1 cellular context compared by ENCODE assay signal in genomic region chr10:4947039-4947634, GRCh38.
A peak's percentile ranks its signal among the peaks of the same experiment; 100 is the strongest.
TF ChIP-seq lines count a peak whose summit lies in the region.

No MANE protein-coding gene starts in this region.

TF ChIP-seq in HepG2, 621 proteins besides CTCF, POLR2A, EP300 and RAD21 (continued from another document and continues in another):
- TF ChIP-seq, protein P1, sequence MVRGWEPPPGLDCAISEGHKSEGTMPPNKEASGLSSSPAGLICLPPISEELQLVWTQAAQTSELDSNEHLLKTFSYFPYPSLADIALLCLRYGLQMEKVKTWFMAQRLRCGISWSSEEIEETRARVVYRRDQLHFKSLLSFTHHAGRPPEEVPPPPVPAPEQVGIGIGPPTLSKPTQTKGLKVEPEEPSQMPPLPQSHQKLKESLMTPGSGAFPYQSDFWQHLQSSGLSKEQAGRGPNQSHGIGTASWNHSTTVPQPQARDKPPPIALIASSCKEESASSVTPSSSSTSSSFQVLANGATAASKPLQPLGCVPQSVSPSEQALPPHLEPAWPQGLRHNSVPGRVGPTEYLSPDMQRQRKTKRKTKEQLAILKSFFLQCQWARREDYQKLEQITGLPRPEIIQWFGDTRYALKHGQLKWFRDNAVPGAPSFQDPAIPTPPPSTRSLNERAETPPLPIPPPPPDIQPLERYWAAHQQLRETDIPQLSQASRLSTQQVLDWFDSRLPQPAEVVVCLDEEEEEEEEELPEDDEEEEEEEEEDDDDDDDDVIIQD (CRISPR knock-in tag; IDR thresholded peaks at IDR 0.05; ENCODE audit: low read depth): peak; percentile 46
- TF ChIP-seq ZNF441 (CRISPR knock-in tag; IDR thresholded peaks at IDR 0.05; ENCODE audit: borderline replicate concordance) (no peak), NFATC3 (CRISPR knock-in tag; IDR thresholded peaks at IDR 0.05) (no peak), TCF12 (IDR thresholded peaks at IDR 0.05) (no peak), TCF12 (CRISPR knock-in tag; IDR thresholded peaks at IDR 0.05) (no peak), HMGA1 (CRISPR knock-in tag; conservative IDR thresholded peaks at IDR 0.05) (no peak), ZMYM4 (CRISPR knock-in tag; IDR thresholded peaks at IDR 0.05) (no peak), KDM2A (CRISPR knock-in tag; IDR thresholded peaks at IDR 0.05; ENCODE audit: borderline replicate concordance, low read depth) (no peak), CEBPB (IDR thresholded peaks at IDR 0.05; ENCODE audit: borderline replicate concordance, low read depth, low read length) (peak; percentile 87), MAFG (CRISPR knock-in tag; IDR thresholded peaks at IDR 0.05) (no peak), ZNF747 (CRISPR knock-in tag; IDR thresholded peaks at IDR 0.05; ENCODE audit: borderline replicate concordance) (no peak), ZFP41 (CRISPR knock-in tag; IDR thresholded peaks at IDR 0.05; ENCODE audit: borderline replicate concordance) (no peak), ZNF770 (CRISPR knock-in tag; IDR thresholded peaks at IDR 0.05) (no peak), CREB1 (IDR thresholded peaks at IDR 0.05) (no peak), CREB1 (CRISPR knock-in tag; IDR thresholded peaks at IDR 0.05) (no peak; the same call in 1 of the 2 replicates), CENPX (CRISPR knock-in tag; IDR thresholded peaks at IDR 0.05) (no peak), POGK (CRISPR knock-in tag; conservative IDR thresholded peaks at IDR 0.05) (no peak), ZNF615 (CRISPR knock-in tag; IDR thresholded peaks at IDR 0.05; ENCODE audit: borderline replicate concordance) (no peak), RFXANK (CRISPR knock-in tag; IDR thresholded peaks at IDR 0.05) (no peak), MYC (CRISPR knock-in tag; IDR thresholded peaks at IDR 0.05; ENCODE audit: borderline replicate concordance) (no peak), NCOA5 (CRISPR knock-in tag; IDR thresholded peaks at IDR 0.05) (no peak), FOSL2 (CRISPR knock-in tag; IDR thresholded peaks at IDR 0.05) (peak; percentile 68), PCBP2 (optimal IDR thresholded peaks at IDR 0.05; ENCODE audit: low read depth, low read length, poor library complexity, severe bottlenecking) (no peak), NR2F6 (IDR thresholded peaks at IDR 0.05) (0 out of 2 replicates have a peak, but pooled peaks have one; percentile 24), NR2F6 (CRISPR knock-in tag; IDR thresholded peaks at IDR 0.05) (no peak; the same call in 1 of the 2 replicates), SOX13 (IDR thresholded peaks at IDR 0.05) (no peak), SOX13 (CRISPR knock-in tag; conservative IDR thresholded peaks at IDR 0.05 in 1 of 2, IDR thresholded peaks at IDR 0.05 in 1 of 2) (peak in 1 of 2 experiments; percentile 77; a peak in 2 of 4 replicates), GZF1 (CRISPR knock-in tag; IDR thresholded peaks at IDR 0.05) (no peak), NR2F2 (IDR thresholded peaks at IDR 0.05; ENCODE audit: borderline replicate concordance, low read depth) (0 out of 2 replicates have a peak, but pooled peaks have one; percentile 18), THRA (CRISPR knock-in tag; IDR thresholded peaks at IDR 0.05; ENCODE audit: borderline replicate concordance) (peak; percentile 69; the same call in 1 of the 2 replicates), ZNF577 (CRISPR knock-in tag; IDR thresholded peaks at IDR 0.05; ENCODE audit: borderline replicate concordance, low read depth) (no peak), IKZF5 (CRISPR knock-in tag; IDR thresholded peaks at IDR 0.05) (peak; percentile 36; the same call in 1 of the 2 replicates), FOXO1 (CRISPR knock-in tag; IDR thresholded peaks at IDR 0.05) (peak; percentile 77; the same call in 1 of the 2 replicates), SALL2 (CRISPR knock-in tag; IDR thresholded peaks at IDR 0.05) (no peak), CHD2 (IDR thresholded peaks at IDR 0.05; ENCODE audit: low read depth, low read length) (no peak), ZNF605 (CRISPR knock-in tag; IDR thresholded peaks at IDR 0.05) (no peak), ZNF367 (CRISPR knock-in tag; IDR thresholded peaks at IDR 0.05; ENCODE audit: borderline replicate concordance) (no peak), ZNF33A (CRISPR knock-in tag; IDR thresholded peaks at IDR 0.05; ENCODE audit: borderline replicate concordance) (peak; percentile 81; the same call in 1 of the 2 replicates), SCMH1 (CRISPR knock-in tag; IDR thresholded peaks at IDR 0.05; ENCODE audit: borderline replicate concordance) (no peak), TBX2 (CRISPR knock-in tag; IDR thresholded peaks at IDR 0.05; ENCODE audit: borderline replicate concordance) (no peak)
- TF ChIP-seq, protein P2, sequence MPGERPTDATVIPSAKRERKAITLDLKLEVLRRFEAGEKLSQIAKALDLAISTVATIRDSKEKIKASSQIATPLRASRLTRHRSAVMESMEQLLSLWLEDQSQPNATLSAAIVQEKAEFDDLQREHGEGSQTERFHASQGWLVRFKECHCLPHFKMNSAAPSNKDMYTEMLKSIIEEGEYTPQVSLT (CRISPR knock-in tag; IDR thresholded peaks at IDR 0.05; ENCODE audit: borderline replicate concordance, low read depth): no peak
- TF ChIP-seq, protein P3, sequence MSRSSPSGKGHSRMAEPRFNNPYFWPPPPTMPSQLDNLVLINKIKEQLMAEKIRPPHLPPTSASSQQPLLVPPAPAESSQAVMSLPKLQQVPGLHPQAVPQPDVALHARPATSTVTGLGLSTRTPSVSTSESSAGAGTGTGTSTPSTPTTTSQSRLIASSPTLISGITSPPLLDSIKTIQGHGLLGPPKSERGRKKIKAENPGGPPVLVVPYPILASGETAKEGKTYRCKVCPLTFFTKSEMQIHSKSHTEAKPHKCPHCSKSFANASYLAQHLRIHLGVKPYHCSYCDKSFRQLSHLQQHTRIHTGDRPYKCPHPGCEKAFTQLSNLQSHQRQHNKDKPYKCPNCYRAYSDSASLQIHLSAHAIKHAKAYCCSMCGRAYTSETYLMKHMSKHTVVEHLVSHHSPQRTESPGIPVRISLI (CRISPR knock-in tag; IDR thresholded peaks at IDR 0.05; ENCODE audit: borderline replicate concordance): no peak; the same call in 1 of the 2 replicates
- TF ChIP-seq, protein P4, sequence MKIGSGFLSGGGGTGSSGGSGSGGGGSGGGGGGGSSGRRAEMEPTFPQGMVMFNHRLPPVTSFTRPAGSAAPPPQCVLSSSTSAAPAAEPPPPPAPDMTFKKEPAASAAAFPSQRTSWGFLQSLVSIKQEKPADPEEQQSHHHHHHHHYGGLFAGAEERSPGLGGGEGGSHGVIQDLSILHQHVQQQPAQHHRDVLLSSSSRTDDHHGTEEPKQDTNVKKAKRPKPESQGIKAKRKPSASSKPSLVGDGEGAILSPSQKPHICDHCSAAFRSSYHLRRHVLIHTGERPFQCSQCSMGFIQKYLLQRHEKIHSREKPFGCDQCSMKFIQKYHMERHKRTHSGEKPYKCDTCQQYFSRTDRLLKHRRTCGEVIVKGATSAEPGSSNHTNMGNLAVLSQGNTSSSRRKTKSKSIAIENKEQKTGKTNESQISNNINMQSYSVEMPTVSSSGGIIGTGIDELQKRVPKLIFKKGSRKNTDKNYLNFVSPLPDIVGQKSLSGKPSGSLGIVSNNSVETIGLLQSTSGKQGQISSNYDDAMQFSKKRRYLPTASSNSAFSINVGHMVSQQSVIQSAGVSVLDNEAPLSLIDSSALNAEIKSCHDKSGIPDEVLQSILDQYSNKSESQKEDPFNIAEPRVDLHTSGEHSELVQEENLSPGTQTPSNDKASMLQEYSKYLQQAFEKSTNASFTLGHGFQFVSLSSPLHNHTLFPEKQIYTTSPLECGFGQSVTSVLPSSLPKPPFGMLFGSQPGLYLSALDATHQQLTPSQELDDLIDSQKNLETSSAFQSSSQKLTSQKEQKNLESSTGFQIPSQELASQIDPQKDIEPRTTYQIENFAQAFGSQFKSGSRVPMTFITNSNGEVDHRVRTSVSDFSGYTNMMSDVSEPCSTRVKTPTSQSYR (CRISPR knock-in tag; IDR thresholded peaks at IDR 0.05; ENCODE audit: borderline replicate concordance): no peak
- TF ChIP-seq, protein P5, sequence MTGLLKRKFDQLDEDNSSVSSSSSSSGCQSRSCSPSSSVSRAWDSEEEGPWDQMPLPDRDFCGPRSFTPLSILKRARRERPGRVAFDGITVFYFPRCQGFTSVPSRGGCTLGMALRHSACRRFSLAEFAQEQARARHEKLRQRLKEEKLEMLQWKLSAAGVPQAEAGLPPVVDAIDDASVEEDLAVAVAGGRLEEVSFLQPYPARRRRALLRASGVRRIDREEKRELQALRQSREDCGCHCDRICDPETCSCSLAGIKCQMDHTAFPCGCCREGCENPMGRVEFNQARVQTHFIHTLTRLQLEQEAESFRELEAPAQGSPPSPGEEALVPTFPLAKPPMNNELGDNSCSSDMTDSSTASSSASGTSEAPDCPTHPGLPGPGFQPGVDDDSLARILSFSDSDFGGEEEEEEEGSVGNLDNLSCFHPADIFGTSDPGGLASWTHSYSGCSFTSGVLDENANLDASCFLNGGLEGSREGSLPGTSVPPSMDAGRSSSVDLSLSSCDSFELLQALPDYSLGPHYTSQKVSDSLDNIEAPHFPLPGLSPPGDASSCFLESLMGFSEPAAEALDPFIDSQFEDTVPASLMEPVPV (CRISPR knock-in tag; IDR thresholded peaks at IDR 0.05): no peak
- TF ChIP-seq, protein P6, sequence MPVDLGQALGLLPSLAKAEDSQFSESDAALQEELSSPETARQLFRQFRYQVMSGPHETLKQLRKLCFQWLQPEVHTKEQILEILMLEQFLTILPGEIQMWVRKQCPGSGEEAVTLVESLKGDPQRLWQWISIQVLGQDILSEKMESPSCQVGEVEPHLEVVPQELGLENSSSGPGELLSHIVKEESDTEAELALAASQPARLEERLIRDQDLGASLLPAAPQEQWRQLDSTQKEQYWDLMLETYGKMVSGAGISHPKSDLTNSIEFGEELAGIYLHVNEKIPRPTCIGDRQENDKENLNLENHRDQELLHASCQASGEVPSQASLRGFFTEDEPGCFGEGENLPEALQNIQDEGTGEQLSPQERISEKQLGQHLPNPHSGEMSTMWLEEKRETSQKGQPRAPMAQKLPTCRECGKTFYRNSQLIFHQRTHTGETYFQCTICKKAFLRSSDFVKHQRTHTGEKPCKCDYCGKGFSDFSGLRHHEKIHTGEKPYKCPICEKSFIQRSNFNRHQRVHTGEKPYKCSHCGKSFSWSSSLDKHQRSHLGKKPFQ (CRISPR knock-in tag; IDR thresholded peaks at IDR 0.05; ENCODE audit: insufficient replicate concordance): no peak
- TF ChIP-seq, protein P7, sequence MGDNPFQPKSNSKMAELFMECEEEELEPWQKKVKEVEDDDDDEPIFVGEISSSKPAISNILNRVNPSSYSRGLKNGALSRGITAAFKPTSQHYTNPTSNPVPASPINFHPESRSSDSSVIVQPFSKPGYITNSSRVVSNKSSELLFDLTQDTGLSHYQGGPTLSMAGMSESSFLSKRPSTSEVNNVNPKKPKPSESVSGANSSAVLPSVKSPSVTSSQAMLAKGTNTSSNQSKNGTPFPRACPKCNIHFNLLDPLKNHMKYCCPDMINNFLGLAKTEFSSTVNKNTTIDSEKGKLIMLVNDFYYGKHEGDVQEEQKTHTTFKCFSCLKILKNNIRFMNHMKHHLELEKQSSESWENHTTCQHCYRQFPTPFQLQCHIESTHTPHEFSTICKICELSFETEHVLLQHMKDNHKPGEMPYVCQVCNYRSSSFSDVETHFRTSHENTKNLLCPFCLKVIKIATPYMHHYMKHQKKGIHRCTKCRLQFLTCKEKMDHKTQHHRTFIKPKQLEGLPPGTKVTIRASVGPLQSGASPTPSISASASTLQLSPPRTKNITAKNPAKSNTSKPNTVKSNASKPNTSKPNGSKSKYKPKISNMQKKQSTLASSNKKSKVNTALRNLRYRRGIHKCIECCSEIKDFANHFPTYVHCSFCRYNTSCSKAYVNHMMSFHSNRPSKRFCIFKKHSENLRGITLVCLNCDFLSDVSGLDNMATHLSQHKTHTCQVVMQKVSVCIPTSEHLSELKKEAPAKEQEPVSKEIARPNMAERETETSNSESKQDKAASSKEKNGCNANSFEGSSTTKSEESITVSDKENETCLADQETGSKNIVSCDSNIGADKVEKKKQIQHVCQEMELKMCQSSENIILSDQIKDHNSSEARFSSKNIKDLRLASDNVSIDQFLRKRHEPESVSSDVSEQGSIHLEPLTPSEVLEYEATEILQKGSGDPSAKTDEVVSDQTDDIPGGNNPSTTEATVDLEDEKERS (CRISPR knock-in tag; IDR thresholded peaks at IDR 0.05): no peak
